In the genomic region with DNA sequence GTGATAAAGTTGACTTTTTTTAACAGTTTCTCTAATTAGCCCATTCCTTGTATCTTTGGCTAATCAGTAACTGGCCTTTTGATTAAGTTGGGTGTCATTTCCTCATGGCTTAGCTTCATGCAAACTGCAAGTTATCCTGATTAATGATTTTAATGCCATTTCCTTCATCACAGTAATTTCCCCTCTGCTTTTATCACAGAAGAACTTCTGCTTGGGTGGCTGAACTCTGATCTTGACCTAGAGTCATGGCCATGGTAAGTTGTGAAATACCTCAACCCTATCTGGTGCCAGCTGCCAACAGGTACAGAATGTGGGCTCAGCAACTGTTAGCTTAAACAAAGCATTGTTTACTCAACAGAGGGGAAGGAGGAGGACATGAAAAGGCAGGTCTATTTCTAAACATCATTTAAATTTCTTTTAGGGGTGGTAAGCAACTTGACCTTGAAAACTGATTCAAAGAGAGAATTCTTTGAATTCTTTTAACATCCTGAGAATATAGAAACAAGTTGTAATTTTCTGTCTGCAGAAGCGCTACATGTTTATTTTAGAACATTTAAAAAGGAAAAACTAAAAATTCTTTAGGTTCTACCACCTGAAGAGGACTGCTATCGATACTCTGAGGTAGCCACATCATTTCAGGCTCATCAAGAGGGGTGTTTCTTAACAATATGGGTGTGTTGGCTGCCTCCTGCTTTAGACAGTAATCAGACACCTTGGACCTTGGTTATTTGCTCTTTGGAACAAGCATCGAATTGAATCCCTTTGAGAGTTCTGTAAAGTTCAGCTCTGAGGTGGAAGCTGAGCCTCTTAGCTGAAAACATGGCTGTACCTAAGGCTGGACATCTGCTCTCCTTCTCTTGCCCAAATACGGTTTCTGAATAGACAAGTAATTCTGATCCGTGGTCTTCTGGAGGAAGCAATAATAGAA, we compare ENCODE assay signal across 2 cellular contexts.
TF ChIP-seq lines count a peak whose summit lies in the region.

No MANE protein-coding gene starts in this region.

TF ChIP-seq in IMR-90, 13 proteins besides CTCF, POLR2A, EP300 and RAD21:
- TF ChIP-seq NFE2L2 (IDR thresholded peaks at IDR 0.05; ENCODE audit: low read depth, low read length) (no peak), BHLHE40 (IDR thresholded peaks at IDR 0.05; ENCODE audit: low read depth, low read length) (no peak), RFX5 (IDR thresholded peaks at IDR 0.05; ENCODE audit: low read depth, low read length) (no peak), CEBPB (IDR thresholded peaks at IDR 0.05; ENCODE audit: low read depth, low read length) (0 out of 2 replicates have a peak, but pooled peaks have one; percentile 12)

TF ChIP-seq in WTC11, 78 proteins besides CTCF, POLR2A, EP300 and RAD21:
- TF ChIP-seq IRF2 (CRISPR knock-in tag; IDR thresholded peaks at IDR 0.05; ENCODE audit: borderline replicate concordance, low read depth), result no peak
- TF ChIP-seq GABPB1 (CRISPR knock-in tag; IDR thresholded peaks at IDR 0.05), result peak; percentile 78; the same call in 1 of the 2 replicates
